8 cellular contexts compared by ENCODE assay signal in genomic region chr13:31043891-31044657, GRCh38.
DNase-seq lines count a peak whose midpoint lies in the region; ATAC-seq, FAIRE-seq and TF ChIP-seq lines count a peak whose summit lies in the region.

No MANE protein-coding gene starts in this region.

- H3K4me1 Mint-ChIP-seq in activated B cell treated with CpG ODN at 0.5 μM for 24 hours: peaks cover 27% of the 10 kb centered on the region

- peak overlapping the region; percentile 4 for H3K4me3 Mint-ChIP-seq in activated B cell treated with CpG ODN at 0.5 μM for 24 hours

- H3K4me3 ChIP-seq in breast epithelium (no peak overlapping the region), kidney (ENCODE audit: low read length in 2 of 2) (no peak overlapping the region)

- FAIRE-seq in kidney (lab: Jason Lieb, UNC): peak; percentile 25

- H3K9me3 Mint-ChIP-seq in activated B cell treated with CpG ODN at 0.5 μM for 24 hours: no peaks in the 10 kb centered on the region

- H3K36me3 Mint-ChIP-seq in activated B cell treated with CpG ODN at 0.5 μM for 24 hours (ENCODE audit: low read depth): no peaks in the 10 kb centered on the region

- H3K4me1 ChIP-seq in breast epithelium (peaks cover 0 to 4% of the 10 kb centered on the region in 2 donors), kidney (ENCODE audit: control insufficient read depth in 1 of 2, insufficient read depth in 1 of 2, low read depth in 1 of 2, low read length in 2 of 2) (peaks cover 0 to 8% of the 10 kb centered on the region in 2 donors)

- POLR2A ChIA-PET in activated B cell treated with CpG ODN at 0.5 μM for 24 hours (lab: Charles Lee): no interaction called here

- no peak overlapping the region for H3K27ac Mint-ChIP-seq in activated B cell treated with CpG ODN at 0.5 μM for 24 hours

- no peak for TF ChIP-seq POLR2A in breast epithelium (IDR thresholded peaks at IDR 0.05)

- H3K27ac ChIP-seq in breast epithelium: no peak overlapping the region
- H3K27ac ChIP-seq in kidney (ENCODE audit: low read depth in 2 of 2, low read length in 2 of 2): no peak overlapping the region

- ATAC-seq in GM18868 (IDR thresholded peaks at IDR 0.05; ENCODE audit: unreplicated experiment) (peak; percentile 86), HG03097 (IDR thresholded peaks at IDR 0.05; ENCODE audit: low FRiP score, unreplicated experiment) (peak; percentile 80), activated B cell treated with CpG ODN at 0.5 μM for 24 hours (ENCODE audit: low read depth) (peak; percentile 99)

- TF ChIP-seq CTCF in activated B cell treated with CpG ODN at 0.5 μM for 24 hours (IDR thresholded peaks at IDR 0.05) (peak; percentile 34), breast epithelium (IDR thresholded peaks at IDR 0.05) (peak; percentile 88 to 93 (median 92)), kidney (IDR thresholded peaks at IDR 0.05; ENCODE audit: borderline replicate concordance, extremely low read depth, insufficient read depth) (peak; percentile 93)

- H3K9me3 ChIP-seq in breast epithelium: no peaks in the 10 kb centered on the region
- H3K9me3 ChIP-seq in kidney (ENCODE audit: control insufficient read depth in 1 of 2, low read length in 2 of 2): no peaks in the 10 kb centered on the region

- no peaks in the 10 kb centered on the region for H3K36me3 ChIP-seq in breast epithelium
- no peaks in the 10 kb centered on the region for H3K36me3 ChIP-seq in kidney (ENCODE audit: control insufficient read depth in 1 of 2, insufficient read depth in 2 of 2, low read length in 2 of 2)

- intact Hi-C loops in activated B cell treated with CpG ODN at 0.5 μM for 24 hours (cut with micrococcal nuclease) (loop anchor here (1.0 to 10.0 kb wide), 5 partner anchors 65 to 1569 kb away; no protein-coding TSS in a partner anchor), breast epithelium (cut with DNase I; ENCODE audit: low total_unique reads) (loop anchor here (5.0 kb wide), 1 partner anchor 177 kb away; no protein-coding TSS in a partner anchor), kidney (cut with DNase I) (no loop called here)

- CTCF ChIA-PET in activated B cell treated with CpG ODN at 0.5 μM for 24 hours (lab: Charles Lee): interaction anchor here (0.6 to 3.0 kb wide), 9 partner anchors 9 to 1273 kb away, joined by 3 to 9 read pairs (median 3); no protein-coding TSS in a partner anchor

- no peak overlapping the region for H3K9ac ChIP-seq in kidney (ENCODE audit: low read length in 2 of 2)

- peaks cover 33% of the 10 kb centered on the region for H3K27me3 Mint-ChIP-seq in activated B cell treated with CpG ODN at 0.5 μM for 24 hours

- DNase-seq in AG08395 (ENCODE audit: low spot score) (peak; percentile 82), NCI-H226 (peak; percentile 23), activated B cell treated with CpG ODN at 0.5 μM for 24 hours (peak; percentile 51), breast epithelium (ENCODE audit: low spot score in 2 of 2) (peak; percentile 79 to 87), kidney (peak; percentile 91)
- peak; percentile 87 for DNase-seq in stimulated activated CD4-positive, alpha-beta T cell treated with anti-CD3 and anti-CD28 coated beads, Interleukin-1b, Interleukin-23, amount 100 ng/mL, for 48 hours

- H3K27me3 ChIP-seq in breast epithelium: no peaks in the 10 kb centered on the region

Comparison
In these comparisons a context has a peak if more than half of its experiments do, and no peak if none do; other contexts are left out.
1. DNase-seq: peak in every context shown above with its lines; median percentile 91 in kidney; 87 in stimulated activated CD4-positive, alpha-beta T cell treated with anti-CD3 and anti-CD28 coated beads, Interleukin-1b, Interleukin-23, amount 100 ng/mL, for 48 hours; 83 in breast epithelium; 82 in AG08395; 51 in activated B cell treated with CpG ODN at 0.5 μM for 24 hours; 23 in NCI-H226.
2. CTCF ChIP-seq: peak in every context shown above with its lines; median percentile 93 in kidney; 92 in breast epithelium; 34 in activated B cell treated with CpG ODN at 0.5 μM for 24 hours.